In the genomic region with DNA sequence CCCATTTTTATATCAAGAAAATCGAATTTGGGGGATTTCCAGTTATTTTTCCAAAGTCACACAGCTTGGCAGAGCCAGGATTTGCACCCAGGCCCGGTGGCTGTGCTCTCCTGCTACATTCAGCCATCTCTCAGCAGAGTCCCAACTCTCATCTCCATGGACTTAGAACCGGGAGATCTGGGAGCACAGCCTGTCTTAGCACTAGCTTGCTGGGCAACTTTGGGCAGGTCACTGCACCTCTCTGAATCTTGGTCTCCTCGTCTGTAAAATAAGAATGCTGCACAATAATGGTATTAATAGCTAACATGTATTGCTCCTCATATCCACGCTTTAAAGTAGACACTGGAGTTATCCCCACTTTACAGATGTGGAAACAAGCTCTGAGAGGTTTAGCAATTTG, we compare ENCODE assay signal across 25 cellular contexts. TPM values are rescaled to one million over a fixed set of nuclear protein-coding genes. Genes with fewer than 3 reads are reported as not detected.
DNase-seq lines count a peak whose midpoint lies in the region; ATAC-seq, FAIRE-seq and TF ChIP-seq lines count a peak whose summit lies in the region.
"Had no signal": no experiment of that assay in that cellular context is flagged by ENCODE, and none has a peak within 500 bp of the region (broad histone marks: within the 10 kb centered on the region; RNA-seq: fewer than 3 reads in every experiment).

No MANE protein-coding gene starts in this region.

- H3K9me1 ChIP-seq in K562 (ENCODE audit: control insufficient read depth, insufficient read depth, low read length), result no peaks in the 10 kb centered on the region

- intact Hi-C loops in HepG2 (cut with micrococcal nuclease; ENCODE audit: unreplicated experiment) (no loop called here), right lobe of liver (cut with DNase I) (no loop called here), K562 (cut with micrococcal nuclease) (no loop called here), ascending aorta (cut with DNase I) (no loop called here)

- peaks cover 0 to 3% of the 10 kb centered on the region in 2 experiments; a peak in 2 of 5 replicates for H3K27me3 ChIP-seq in HepG2 (ENCODE audit: control insufficient read depth in 1 of 2, insufficient read depth in 2 of 2, low read length in 2 of 2)
- peaks cover 0 to 4% of the 10 kb centered on the region in 2 donors for H3K27me3 ChIP-seq in right lobe of liver
- H3K27me3 ChIP-seq in K562 (ENCODE audit: control insufficient read depth in 2 of 2, insufficient read depth in 2 of 2, low read length in 2 of 2), result peaks cover 0 to 7% of the 10 kb centered on the region in 2 experiments; a peak in 1 of 5 replicates
- H3K27me3 ChIP-seq in ascending aorta, result no peaks in the 10 kb centered on the region
- H3K27me3 ChIP-seq: BE2C; BLaER1 treated with 17β-estradiol and CSF1 and Interleukin-3, amounts not matched to agents 10 nM and 100 nM had no signal

- BruUV-seq in HepG2 (replicated peaks; lab: Mats Ljungman, UMichigan) (no TSS peak), K562 (replicated peaks; lab: Mats Ljungman, UMichigan) (no TSS peak)

- TF ChIP-seq RAD21 in HepG2 (CRISPR knock-in tag; IDR thresholded peaks at IDR 0.05) (no peak), K562 (CRISPR knock-in tag; conservative IDR thresholded peaks at IDR 0.05 in 1 of 2, IDR thresholded peaks at IDR 0.05 in 1 of 2) (no peak)

- H3K4me2 ChIP-seq in HepG2 (ENCODE audit: low read depth, low read length) (no peak overlapping the region), K562 (ENCODE audit: insufficient read depth, low read length) (no peak overlapping the region)
- H3K4me2 ChIP-seq: A549 had no signal

- H3K36me3 ChIP-seq in HepG2 (replicated peaks in 1 of 2; ENCODE audit: control insufficient read depth in 1 of 2, insufficient read depth in 2 of 2, low read length in 2 of 2) (no peaks in the 10 kb centered on the region), right lobe of liver (no peaks in the 10 kb centered on the region), K562 (ENCODE audit: control insufficient read depth, insufficient read depth, low read length) (no peaks in the 10 kb centered on the region), ascending aorta (no peaks in the 10 kb centered on the region)
- H3K36me3 ChIP-seq: BE2C; BLaER1 treated with 17β-estradiol and CSF1 and Interleukin-3, amounts not matched to agents 10 nM and 100 nM had no signal

- FAIRE-seq in HepG2 (lab: Jason Lieb, UNC) (no peak), K562 (lab: Jason Lieb, UNC) (no peak)
- FAIRE-seq: A549, D721Med, GM12878, GM19239 had no signal

- H3K9me3 ChIP-seq in HepG2 (ENCODE audit: low read length), result no peaks in the 10 kb centered on the region
- no peaks in the 10 kb centered on the region for H3K9me3 ChIP-seq in right lobe of liver
- no peaks in the 10 kb centered on the region for H3K9me3 ChIP-seq in K562 (replicated peaks; ENCODE audit: control insufficient read depth, insufficient read depth, low read depth, low read length)
- H3K9me3 ChIP-seq in ascending aorta, result no peaks in the 10 kb centered on the region
- H3K9me3 ChIP-seq: A549, BE2C had no signal

- H4K20me1 ChIP-seq in HepG2 (ENCODE audit: insufficient read depth, low read length) (peaks cover 4% of the 10 kb centered on the region; the same call in 1 of the 2 replicates), K562 (replicated peaks; ENCODE audit: control insufficient read depth, insufficient read depth, low read length) (peaks cover 3% of the 10 kb centered on the region; the same call in 1 of the 2 replicates)

- in situ Hi-C loops in HepG2 (cut with HindIII; ENCODE audit: extremely low pct_ligation_motif_present, low pct_unique_long_range_greater_than_20kb) (no loop called here), K562 (cut with MboI) (loop anchor here (5.0 to 10.0 kb wide), 2 partner anchors 938 to 1081 kb away; no protein-coding TSS in a partner anchor)

- H3K9ac ChIP-seq in HepG2 (ENCODE audit: insufficient read depth, low read depth, low read length), result no peak overlapping the region
- H3K9ac ChIP-seq in K562 (ENCODE audit: insufficient read depth in 1 of 2, low read depth in 2 of 2, low read length in 2 of 2), result no peak overlapping the region
- H3K9ac ChIP-seq: BLaER1 treated with 17β-estradiol and CSF1 and Interleukin-3, amounts not matched to agents 10 nM and 100 nM had no signal

- CTCF ChIA-PET in HepG2 (lab: Yijun Ruan, JAX; ENCODE audit: low intra/inter-chr PET ratio, low total read pairs) (no interaction called here), K562 (lab: Yijun Ruan, JAX; ENCODE audit: low intra/inter-chr PET ratio) (no interaction called here)

- H2AFZ ChIP-seq in HepG2 (ENCODE audit: low read length) (no peak overlapping the region), K562 (ENCODE audit: low read depth, low read length) (no peak overlapping the region)

- TF ChIP-seq CTCF in HepG2 (CRISPR knock-in tag; IDR thresholded peaks at IDR 0.05) (no peak), right lobe of liver (IDR thresholded peaks at IDR 0.05) (no peak), K562 (IDR thresholded peaks at IDR 0.05 in 2 of 3, conservative IDR thresholded peaks at IDR 0.05 in 1 of 3; ENCODE audit: insufficient read depth in 2 of 3, low read depth in 1 of 3, low read length in 3 of 3) (no peak), omental fat pad (IDR thresholded peaks at IDR 0.05) (no peak), ascending aorta (IDR thresholded peaks at IDR 0.05) (no peak)

- H3K79me2 ChIP-seq in HepG2 (ENCODE audit: insufficient read depth, low read length), result no peaks in the 10 kb centered on the region
- H3K79me2 ChIP-seq in K562 (ENCODE audit: control insufficient read depth, insufficient read depth, low read length), result no peaks in the 10 kb centered on the region

- H3K27ac ChIP-seq in HepG2 (ENCODE audit: extremely low read length, insufficient read depth, low read length) (no peak overlapping the region), right lobe of liver (no peak overlapping the region), K562 (ENCODE audit: extremely low read depth, low read depth, low read length) (no peak overlapping the region), caudate nucleus (ENCODE audit: low read depth, low read length) (no peak overlapping the region), ascending aorta (no peak overlapping the region)
- H3K27ac ChIP-seq: A549; BLaER1 treated with 17β-estradiol and CSF1 and Interleukin-3, amounts not matched to agents 10 nM and 100 nM had no signal

- no peak overlapping the region for H3K4me3 ChIP-seq in HepG2 (replicated peaks in 1 of 3; ENCODE audit: insufficient read depth in 1 of 3, low read depth in 2 of 3, low read length in 3 of 3)
- H3K4me3 ChIP-seq in right lobe of liver, result no peak overlapping the region
- H3K4me3 ChIP-seq in K562, result no peak overlapping the region
- H3K4me3 ChIP-seq in ascending aorta, result no peak overlapping the region
- H3K4me3 ChIP-seq: A549; BLaER1 treated with 17β-estradiol and CSF1 and Interleukin-3, amounts not matched to agents 10 nM and 100 nM; GM12878 had no signal

- H3K4me1 ChIP-seq in HepG2 (ENCODE audit: insufficient read depth, low read length), result no peaks in the 10 kb centered on the region
- H3K4me1 ChIP-seq in right lobe of liver, result no peaks in the 10 kb centered on the region
- peaks cover 0 to 5% of the 10 kb centered on the region in 2 experiments; a peak in 2 of 5 replicates for H3K4me1 ChIP-seq in K562 (replicated peaks in 1 of 2; ENCODE audit: control insufficient read depth in 2 of 2, insufficient read depth in 2 of 2, low read length in 2 of 2)
- H3K4me1 ChIP-seq in ascending aorta, result peaks cover 0 to 5% of the 10 kb centered on the region in 2 donors
- H3K4me1 ChIP-seq: A549, BE2C had no signal

- ATAC-seq in HepG2 (no peak), right lobe of liver (no peak), K562 (no peak), omental fat pad (ENCODE audit: low FRiP score) (peak; percentile 15)
- ATAC-seq: GM12878 had no signal

- TF ChIP-seq POLR2A in HepG2 (IDR thresholded peaks at IDR 0.05; ENCODE audit: insufficient read depth in 1 of 2, low read depth in 2 of 2, low read length in 2 of 2) (no peak), right lobe of liver (IDR thresholded peaks at IDR 0.05) (no peak), K562 (conservative IDR thresholded peaks at IDR 0.05) (no peak)

- DNase-seq in HepG2 (ENCODE audit: low spot score), result no peak
- DNase-seq in right lobe of liver, result no peak
- no peak for DNase-seq in K562 (ENCODE audit: extremely low read depth in 1 of 4, low spot score in 3 of 4)
- no peak for DNase-seq in omental fat pad (ENCODE audit: low spot score)
- DNase-seq in caudate nucleus (lab: John Stamatoyannopoulos, UW), result no peak
- DNase-seq in ascending aorta (ENCODE audit: low spot score in 2 of 2), result no peak
- DNase-seq in NCI-H510A (lab: John Stamatoyannopoulos, UW), result no peak
- DNase-seq: 8988T; ACHN; AML-193; BE2C; CD4-positive, alpha-beta T cell; CD8-positive, alpha-beta memory T cell; DMS 273 treated with DMSO at 0.1 percent for 48 hours; DMS79; EL; GDM1; GOT3; HCEC 1CT had no signal

- WGBS in HepG2 (ENCODE audit: low lambda C conversion rate), result 3% methylated on average over 5 of the region's 5 CpGs
- WGBS in right lobe of liver (ENCODE audit: insufficient coverage, low coverage, low lambda C conversion rate, missing lambda C conversion rate), result 29% methylated on average over 5 of the region's 5 CpGs
- 0% methylated on average over 5 of the region's 5 CpGs for WGBS in K562 (ENCODE audit: insufficient coverage, low coverage, missing lambda C conversion rate)

- POLR2A ChIA-PET in HepG2 (lab: Yijun Ruan, JAX), result no interaction called here
- POLR2A ChIA-PET in K562 (lab: Yijun Ruan, JAX), result interaction anchor here (0.5 to 1.8 kb wide), 2 partner anchors 11 to 976 kb away, joined by 3 to 5 read pairs; no protein-coding TSS in a partner anchor

- TF ChIP-seq EP300 in HepG2 (IDR thresholded peaks at IDR 0.05; ENCODE audit: low read depth in 2 of 2, low read length in 2 of 2) (no peak), HepG2 (CRISPR knock-in tag; IDR thresholded peaks at IDR 0.05; ENCODE audit: borderline replicate concordance) (no peak), K562 (IDR thresholded peaks at IDR 0.05; ENCODE audit: low read length) (no peak)

RNA-seq across cellular contexts. Expression of gene PAX7, which starts 47.8 kb away (rescaled TPM):
- total RNA-seq in HepG2 (2016; rRNA removed; fragmentation: Illumina TruSeq; extraction: Trizol) (not detected in 2 replicates), right lobe of liver (not detected), K562 (2014; rRNA removed) (not detected in 2 replicates), K562 (2014; rRNA removed; fragmentation: Illumina TruSeq; extraction: Trizol) (not detected in 2 replicates), K562 (2015; rRNA removed; fragmentation: Illumina TruSeq; extraction: Trizol) (not detected in 2 replicates), K562 (2021) (not detected in 2 replicates), omental fat pad (not detected), ascending aorta (not detected)
- total RNA-seq in HepG2 (2016; cell fraction: cytosol; rRNA removed; fragmentation: Illumina TruSeq; extraction: Trizol; ENCODE audit: low read depth), result not detected in 2 replicates
- total RNA-seq in HepG2 (2016; cell fraction: insoluble cytoplasmic fraction; rRNA removed; fragmentation: Illumina TruSeq; extraction: Trizol), result not detected in 2 replicates
- total RNA-seq in HepG2 (2016; cell fraction: membrane; rRNA removed; fragmentation: Illumina TruSeq; extraction: Trizol), result not detected in 2 replicates
- not detected in 2 replicates for total RNA-seq in HepG2 (2016; cell fraction: nucleus; rRNA removed; fragmentation: Illumina TruSeq; extraction: Trizol)
- polyA plus RNA-seq in HepG2 (2011; rRNA removed) (not detected in 2 replicates), K562 (2011; rRNA removed) (not detected in 2 replicates), K562 (2014; fragmentation: Illumina TruSeq; extraction: Trizol) (not detected in 2 replicates), K562 (2014; fragmentation: Nextera tagmentation; extraction: Ambion mirVana) (not detected), K562 (2014; rRNA removed) (not detected in 2 replicates)
- polyA plus RNA-seq in HepG2 (2011; cell fraction: cytosol; rRNA removed), result not detected in 2 replicates
- polyA plus RNA-seq in HepG2 (2011; cell fraction: nucleus; rRNA removed), result not detected in 2 replicates
- polyA plus RNA-seq in HepG2 (2012), result not detected in 2 replicates
- polyA plus RNA-seq in HepG2 (2016; cell fraction: cytosol; fragmentation: Illumina TruSeq; extraction: Trizol; ENCODE audit: low read depth), result not detected in 2 replicates
- polyA plus RNA-seq in HepG2 (2016; cell fraction: insoluble cytoplasmic fraction; fragmentation: Illumina TruSeq; extraction: Trizol; ENCODE audit: low read depth), result not detected in 2 replicates
- polyA plus RNA-seq in HepG2 (2016; cell fraction: membrane; fragmentation: Illumina TruSeq; extraction: Trizol; ENCODE audit: low read depth), result not detected in 2 replicates
- not detected in 2 replicates for polyA plus RNA-seq in HepG2 (2016; cell fraction: nucleus; fragmentation: Illumina TruSeq; extraction: Trizol; ENCODE audit: insufficient read depth, low read depth)
- not detected in 2 replicates for polyA minus RNA-seq in HepG2 (2011; rRNA and poly(A)+ RNA removed; ENCODE audit: low replicate concordance)
- not detected in 2 replicates for polyA minus RNA-seq in HepG2 (2011; cell fraction: cytosol; rRNA and poly(A)+ RNA removed)
- polyA minus RNA-seq in HepG2 (2011; cell fraction: nucleus; rRNA and poly(A)+ RNA removed), result not detected in 2 replicates
- not detected in 2 replicates for total RNA-seq in K562 (2011; cell fraction: chromatin; rRNA removed; ENCODE audit: low replicate concordance)
- not detected in 2 replicates for total RNA-seq in K562 (2011; cell fraction: nucleolus; rRNA removed)
- not detected in 2 replicates for total RNA-seq in K562 (2011; cell fraction: nucleoplasm; rRNA removed)
- polyA plus RNA-seq in K562 (2011; cell fraction: cytosol; rRNA removed), result not detected in 2 replicates
- polyA plus RNA-seq in K562 (2011; cell fraction: nucleus; rRNA removed), result not detected in 2 replicates
- not detected in 2 replicates for polyA plus RNA-seq in K562 (2012)
- polyA minus RNA-seq in K562 (2011; rRNA and poly(A)+ RNA removed), result not detected in 2 replicates
- not detected in 2 replicates for polyA minus RNA-seq in K562 (2011; cell fraction: cytosol; rRNA and poly(A)+ RNA removed)
- polyA minus RNA-seq in K562 (2011; cell fraction: nucleus; rRNA and poly(A)+ RNA removed), result not detected in 2 replicates
- total RNA-seq: CD4-positive, alpha-beta T cell; CD8-positive, alpha-beta memory T cell; GM12878 had no signal
- polyA plus RNA-seq: CD14-positive monocyte; CD8-positive, alpha-beta memory T cell; GM12878 had no signal

Comparison
In these comparisons a context has a peak if more than half of its experiments do, and no peak if none do; other contexts are left out.
1. Of the 241 proteins assayed by ChIP-seq in both HepG2 and K562: peak only in HepG2: none; only in K562: ZFP36; in both: none; in neither: 240.